ENCODE assay signal across 1 cellular context in genomic region chr17:4994081-4994595, GRCh38.
TF ChIP-seq lines count a peak whose summit lies in the region.

No MANE protein-coding gene starts in this region.

TF ChIP-seq in K562, 482 proteins besides CTCF, POLR2A, EP300 and RAD21:
- TF ChIP-seq BHLHE40 (IDR thresholded peaks at IDR 0.05; ENCODE audit: low read length) (no peak), ZNF263 (CRISPR knock-in tag; IDR thresholded peaks at IDR 0.05; ENCODE audit: borderline replicate concordance) (peak; percentile 41; the same call in 1 of the 2 replicates)
TF ChIP-seq in K562: peak in this region for 1.
